ENCODE assay signal across 14 cellular contexts in the genomic region with DNA sequence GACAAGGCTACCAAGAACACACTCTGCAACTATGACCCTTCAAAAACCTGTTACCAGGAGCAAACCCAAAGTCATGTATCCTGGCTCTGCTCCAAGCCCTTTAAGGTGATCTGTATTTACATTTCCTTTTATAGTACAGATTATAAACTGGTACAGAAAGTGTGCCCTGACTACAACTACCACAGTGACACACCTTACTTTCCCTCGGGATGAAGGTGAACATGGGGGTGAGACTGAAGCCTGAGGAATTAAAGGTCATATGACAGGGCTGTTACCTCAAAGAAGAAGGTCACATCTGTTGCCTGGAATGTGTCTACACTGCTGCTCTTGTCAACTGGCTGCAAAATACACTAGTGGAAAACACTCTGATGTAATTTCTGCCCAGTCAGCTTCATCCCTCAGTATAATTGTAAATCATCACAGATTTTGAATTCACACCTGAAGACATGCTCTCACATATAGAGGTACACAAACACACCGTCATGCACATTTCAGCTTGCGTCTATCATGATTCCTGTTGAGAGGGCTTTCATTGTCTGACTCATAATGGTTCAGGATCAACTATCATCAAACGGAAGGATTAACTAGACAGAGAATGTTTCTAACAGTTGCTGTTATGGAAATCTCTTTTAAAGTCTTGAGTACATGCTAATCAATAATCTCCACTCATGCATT.
"Had no signal": no experiment of that assay in that cellular context is flagged by ENCODE, and none has a peak within 500 bp of the region (broad histone marks: within the 10 kb centered on the region; RNA-seq: fewer than 3 reads in every experiment).

No MANE protein-coding gene starts in this region.

- ATAC-seq: foreskin keratinocyte; pancreas; stimulated activated naive CD8-positive, alpha-beta T cell treated with anti-CD3 and anti-CD28 coated beads, Interleukin-15, amount 100 ng/mL, for 72 hours had no signal

- DNase-seq: activated CD4-positive, alpha-beta memory T cell treated with anti-CD3 and anti-CD28 coated beads, Interleukin-2, amount 10 ng/mL, durations not matched to agents 7 days and 5 days; activated gamma-delta T cell treated with Interleukin-2 at 50 U/mL for 16 hours; activated T-cell treated with anti-CD3 and anti-CD28 coated beads, Interleukin-2, amount 50 U/mL, for 48 hours; esophagus squamous epithelium; foreskin keratinocyte; immature natural killer cell; midbrain; naive B cell; pancreas; stimulated activated CD4-positive, alpha-beta T cell treated with anti-CD3 and anti-CD28 coated beads, Interleukin-4, amount 100 ng/mL, for 1 hour; stimulated activated naive CD8-positive, alpha-beta T cell treated with anti-CD3 and anti-CD28 coated beads, Interleukin-15, amount 100 ng/mL, for 72 hours had no signal

- H3K36me3 ChIP-seq: esophagus squamous epithelium, pancreas, thoracic aorta had no signal

- H3K27me3 ChIP-seq: esophagus squamous epithelium, foreskin keratinocyte, pancreas had no signal

- H3K27ac ChIP-seq: esophagus squamous epithelium, foreskin keratinocyte, pancreas, thoracic aorta, VCaP had no signal

- H3K4me3 ChIP-seq: esophagus squamous epithelium, lung, pancreas, thoracic aorta had no signal

- H3K9me3 ChIP-seq: esophagus squamous epithelium, pancreas, thoracic aorta had no signal

- H3K4me1 ChIP-seq: esophagus squamous epithelium, foreskin keratinocyte, pancreas had no signal
